ENCODE assay signal across 39 cellular contexts in genomic region chr19:13705201-13705600, GRCh38.
"Had no signal": no experiment of that assay in that cellular context is flagged by ENCODE, and none has a peak within 500 bp of the region (broad histone marks: within the 10 kb centered on the region; RNA-seq: fewer than 3 reads in every experiment).

No MANE protein-coding gene starts in this region.

- H3K27me3 ChIP-seq: ascending aorta, body of pancreas, cardiac muscle cell had no signal

- H3K4me1 ChIP-seq: body of pancreas, breast epithelium had no signal

- ATAC-seq: activated naive CD4-positive, alpha-beta T cell treated with anti-CD3 and anti-CD28 coated beads, Interleukin-2, amount 50 U/mL, for 72 hours; activated naive CD8-positive, alpha-beta T cell treated with anti-CD3 and anti-CD28 coated beads, Interleukin-2, amount 50 U/mL, for 24 hours; activated T-cell treated with anti-CD3 and anti-CD28 coated beads, Interleukin-2, amount 50 U/mL, for 4 hours; activated T-cell treated with anti-CD3 and anti-CD28 coated beads, Interleukin-2, amount 50 U/mL, for 72 hours; activated T-helper 17 cell treated with anti-CD3 and anti-CD28 coated beads, Interleukin-2, amount 50 U/mL, for 72 hours; body of pancreas had no signal

- H3K27me3 Mint-ChIP-seq: brain had no signal

- DNase-seq: activated effector memory CD4-positive, alpha-beta T cell treated with anti-CD3 and anti-CD28 coated beads, Interleukin-2, amount 50 U/mL, for 16 hours; activated effector memory CD4-positive, alpha-beta T cell treated with Interleukin-2 at 50 U/mL for 16 hours; activated gamma-delta T cell; activated gamma-delta T cell treated with Interleukin-2 at 50 U/mL for 16 hours; activated naive CD4-positive, alpha-beta T cell; activated naive CD4-positive, alpha-beta T cell treated with anti-CD3 and anti-CD28 coated beads for 36 hours; activated naive CD4-positive, alpha-beta T cell treated with anti-CD3 and anti-CD28 coated beads, Interleukin-2, amount 10 ng/mL, durations not matched to agents 7 days and 5 days; activated naive CD4-positive, alpha-beta T cell treated with anti-CD3 and anti-CD28 coated beads, Interleukin-2, amount 50 U/mL, for 16 hours; activated naive CD4-positive, alpha-beta T cell treated with Interleukin-2 at 50 U/mL for 16 hours; activated naive CD8-positive, alpha-beta T cell treated with anti-CD3 and anti-CD28 coated beads for 36 hours; activated naive CD8-positive, alpha-beta T cell treated with anti-CD3 and anti-CD28 coated beads, Interleukin-2, amount 10 ng/mL, durations not matched to agents 7 days and 5 days; activated naive CD8-positive, alpha-beta T cell treated with anti-CD3 and anti-CD28 coated beads, Interleukin-2, amount 50 U/mL, for 24 hours; activated T-cell treated with anti-CD3 and anti-CD28 coated beads, Interleukin-2, amount 50 U/mL, for 1 hour; activated T-cell treated with anti-CD3 and anti-CD28 coated beads, Interleukin-2, amount 50 U/mL, for 24 hours; activated T-cell treated with anti-CD3 and anti-CD28 coated beads, Interleukin-2, amount 50 U/mL, for 4 hours; activated T-cell treated with anti-CD3 and anti-CD28 coated beads, Interleukin-2, amount 50 U/mL, for 48 hours; activated T-cell treated with anti-CD3 and anti-CD28 coated beads, Interleukin-2, amount 50 U/mL, for 72 hours; adrenal gland; amniotic stem cell; amygdala; anterior cingulate cortex; aorta; body of pancreas; brain microvascular endothelial cell; caudate nucleus; central memory CD4-positive, alpha-beta T cell; cerebellar nuclear complex had no signal

- H3K36me3 ChIP-seq: adrenal gland, ascending aorta, brain microvascular endothelial cell, breast epithelium, cardiac muscle cell had no signal

- H3K9me3 ChIP-seq: adrenal gland, body of pancreas had no signal

- H3K9me3 Mint-ChIP-seq: activated naive CD4-positive, alpha-beta T cell treated with anti-CD3 and anti-CD28 coated beads, Interleukin-2, amount 50 U/mL, for 24 hours; activated T-helper 17 cell treated with anti-CD3 and anti-CD28 coated beads, Interleukin-2, amount 50 U/mL, for 72 hours; activated T-helper 2 cell treated with anti-CD3 and anti-CD28 coated beads, Interferon-gamma antibody, Interleukin-2, Interleukin-4, amounts not matched to agents 10 μg/mL and 5 μg/mL and 100 μg/mL, durations not matched to agents 14 hours and 24 hours and 36 hours; central memory CD8-positive, alpha-beta T cell had no signal

- H3K4me3 Mint-ChIP-seq: activated naive CD4-positive, alpha-beta T cell treated with anti-CD3 and anti-CD28 coated beads for 36 hours; activated naive CD4-positive, alpha-beta T cell treated with anti-CD3 and anti-CD28 coated beads, Interleukin-2, amount 10 ng/mL, durations not matched to agents 7 days and 5 days; activated naive CD4-positive, alpha-beta T cell treated with anti-CD3 and anti-CD28 coated beads, Interleukin-2, amount 50 U/mL, for 24 hours; activated naive CD8-positive, alpha-beta T cell; activated naive CD8-positive, alpha-beta T cell treated with anti-CD3 and anti-CD28 coated beads for 36 hours; activated naive CD8-positive, alpha-beta T cell treated with anti-CD3 and anti-CD28 coated beads, Interleukin-2, amount 10 ng/mL, durations not matched to agents 7 days and 5 days; activated naive CD8-positive, alpha-beta T cell treated with anti-CD3 and anti-CD28 coated beads, Interleukin-2, amount 50 U/mL, for 24 hours; activated T-cell treated with anti-CD3 and anti-CD28 coated beads, Interleukin-2, amount 50 U/mL, for 24 hours; activated T-cell treated with anti-CD3 and anti-CD28 coated beads, Interleukin-2, amount 50 U/mL, for 4 hours; activated T-cell treated with anti-CD3 and anti-CD28 coated beads, Interleukin-2, amount 50 U/mL, for 72 hours; activated T-helper 17 cell treated with anti-CD3 and anti-CD28 coated beads, Interleukin-2, amount 50 U/mL, for 72 hours; brain; central memory CD8-positive, alpha-beta T cell had no signal

- H3K27ac Mint-ChIP-seq: activated naive CD4-positive, alpha-beta T cell treated with anti-CD3 and anti-CD28 coated beads for 36 hours; activated naive CD4-positive, alpha-beta T cell treated with anti-CD3 and anti-CD28 coated beads, Interleukin-2, amount 10 ng/mL, durations not matched to agents 7 days and 5 days; activated naive CD4-positive, alpha-beta T cell treated with anti-CD3 and anti-CD28 coated beads, Interleukin-2, amount 50 U/mL, for 24 hours; activated naive CD8-positive, alpha-beta T cell; activated naive CD8-positive, alpha-beta T cell treated with anti-CD3 and anti-CD28 coated beads for 36 hours; activated naive CD8-positive, alpha-beta T cell treated with anti-CD3 and anti-CD28 coated beads, Interleukin-2, amount 10 ng/mL, durations not matched to agents 7 days and 5 days; activated naive CD8-positive, alpha-beta T cell treated with anti-CD3 and anti-CD28 coated beads, Interleukin-2, amount 50 U/mL, for 24 hours; activated T-cell treated with anti-CD3 and anti-CD28 coated beads, Interleukin-2, amount 50 U/mL, for 24 hours; activated T-cell treated with anti-CD3 and anti-CD28 coated beads, Interleukin-2, amount 50 U/mL, for 72 hours; activated T-helper 17 cell treated with anti-CD3 and anti-CD28 coated beads, Interleukin-2, amount 50 U/mL, for 72 hours; activated T-helper 2 cell treated with anti-CD3 and anti-CD28 coated beads, Interferon-gamma antibody, Interleukin-2, Interleukin-4, amounts not matched to agents 10 μg/mL and 5 μg/mL and 100 μg/mL, durations not matched to agents 14 hours and 24 hours and 36 hours; brain had no signal

- H3K36me3 Mint-ChIP-seq: activated naive CD4-positive, alpha-beta T cell treated with anti-CD3 and anti-CD28 coated beads, Interleukin-2, amount 10 ng/mL, durations not matched to agents 7 days and 5 days; activated naive CD8-positive, alpha-beta T cell treated with anti-CD3 and anti-CD28 coated beads for 36 hours; activated naive CD8-positive, alpha-beta T cell treated with anti-CD3 and anti-CD28 coated beads, Interleukin-2, amount 10 ng/mL, durations not matched to agents 7 days and 5 days; brain had no signal

- H3K4me1 Mint-ChIP-seq: activated naive CD4-positive, alpha-beta T cell treated with anti-CD3 and anti-CD28 coated beads, Interleukin-2, amount 10 ng/mL, durations not matched to agents 7 days and 5 days; activated naive CD4-positive, alpha-beta T cell treated with anti-CD3 and anti-CD28 coated beads, Interleukin-2, amount 50 U/mL, for 24 hours; activated naive CD8-positive, alpha-beta T cell treated with anti-CD3 and anti-CD28 coated beads for 36 hours; activated naive CD8-positive, alpha-beta T cell treated with anti-CD3 and anti-CD28 coated beads, Interleukin-2, amount 10 ng/mL, durations not matched to agents 7 days and 5 days; activated naive CD8-positive, alpha-beta T cell treated with anti-CD3 and anti-CD28 coated beads, Interleukin-2, amount 50 U/mL, for 24 hours; activated T-helper 17 cell treated with anti-CD3 and anti-CD28 coated beads, Interleukin-2, amount 50 U/mL, for 72 hours; central memory CD8-positive, alpha-beta T cell had no signal

- FAIRE-seq: astrocyte, bronchial epithelial cell had no signal

- H3K27ac ChIP-seq: adrenal gland, ascending aorta, body of pancreas, brain microvascular endothelial cell, breast epithelium, cardiac muscle cell had no signal

- H3K4me3 ChIP-seq: adrenal gland, ascending aorta, body of pancreas, breast epithelium, cardiac muscle cell had no signal
